ENCODE assay signal across 11 cellular contexts in the genomic region with DNA sequence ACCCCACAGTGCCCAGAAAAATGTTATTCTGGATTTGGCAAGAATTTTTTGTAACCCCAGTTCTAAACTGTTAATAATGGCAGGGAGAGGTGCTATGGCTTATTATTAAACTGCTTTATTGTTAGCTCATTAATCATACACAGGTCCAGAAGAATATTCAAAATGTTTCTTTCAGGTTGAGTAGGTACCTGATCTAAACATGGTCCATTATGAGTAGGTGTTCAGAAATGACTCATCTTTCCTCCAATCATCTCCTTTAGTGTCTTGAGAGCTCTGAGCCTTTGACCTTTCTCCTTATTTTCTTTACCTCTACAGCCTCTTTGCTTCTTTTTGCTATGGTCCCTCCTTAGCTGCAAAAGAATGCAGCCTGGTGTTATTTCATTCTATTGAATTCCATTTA.
A peak's percentile ranks its signal among the peaks of the same experiment; 100 is the strongest.
DNase-seq lines count a peak whose midpoint lies in the region; ATAC-seq and TF ChIP-seq lines count a peak whose summit lies in the region.
"Had no signal": no experiment of that assay in that cellular context is flagged by ENCODE, and none has a peak within 500 bp of the region (broad histone marks: within the 10 kb centered on the region; RNA-seq: fewer than 3 reads in every experiment).

No MANE protein-coding gene starts in this region.

- CTCF ChIA-PET in CD8-positive, alpha-beta memory T cell (lab: Charles Lee): no interaction called here

- H3K4me1 Mint-ChIP-seq in CD8-positive, alpha-beta memory T cell: no peaks in the 10 kb centered on the region
- H3K4me1 Mint-ChIP-seq: natural killer cell had no signal

- ATAC-seq in GM18907 (IDR thresholded peaks at IDR 0.05; ENCODE audit: unreplicated experiment): peak; percentile 98
- peak; percentile 98 for ATAC-seq in GM21723 (IDR thresholded peaks at IDR 0.05; ENCODE audit: unreplicated experiment)
- peak; percentile 98 for ATAC-seq in HG03139 (IDR thresholded peaks at IDR 0.05; ENCODE audit: unreplicated experiment)
- no peak for ATAC-seq in left lobe of liver
- ATAC-seq: natural killer cell had no signal

- H3K36me3 ChIP-seq in GM06990 (ENCODE audit: control insufficient read depth, insufficient read depth, low read length): no peaks in the 10 kb centered on the region
- no peaks in the 10 kb centered on the region for H3K36me3 ChIP-seq in CD8-positive, alpha-beta memory T cell (ENCODE audit: insufficient read depth, low read length)

- DNase-seq in GM06990 (ENCODE audit: extremely low read depth, insufficient read length) (peak; percentile 51), glomerular visceral epithelial cell (ENCODE audit: extremely low spot score) (no peak), HT-29 (ENCODE audit: low spot score) (no peak), left lobe of liver (ENCODE audit: low spot score) (no peak)
- DNase-seq in CD8-positive, alpha-beta memory T cell: no peak
- DNase-seq: natural killer cell, NCI-H1105 treated with DMSO at 0.1 percent for 48 hours had no signal

- POLR2A ChIA-PET in CD8-positive, alpha-beta memory T cell (lab: Charles Lee): no interaction called here

- no peaks in the 10 kb centered on the region for H3K27me3 ChIP-seq in GM06990 (replicated peaks; ENCODE audit: control insufficient read depth, insufficient read depth, low read length)
- H3K27me3 ChIP-seq in CD8-positive, alpha-beta memory T cell (ENCODE audit: insufficient read depth, low read length, poor library complexity, severe bottlenecking): no peaks in the 10 kb centered on the region

- no peak overlapping the region for H3K27ac Mint-ChIP-seq in CD8-positive, alpha-beta memory T cell
- H3K27ac Mint-ChIP-seq: natural killer cell had no signal

- TF ChIP-seq CTCF in GM06990 (IDR thresholded peaks at IDR 0.05; ENCODE audit: insufficient read depth, low read length, poor library complexity, severe bottlenecking): no peak

- no peaks in the 10 kb centered on the region for H3K9me3 ChIP-seq in CD8-positive, alpha-beta memory T cell (ENCODE audit: low read length)

- no peak overlapping the region for H3K4me3 Mint-ChIP-seq in CD8-positive, alpha-beta memory T cell
- H3K4me3 Mint-ChIP-seq: natural killer cell had no signal

- no peak overlapping the region for H3K4me3 ChIP-seq in GM06990 (replicated peaks; ENCODE audit: low read depth, low read length)
- H3K4me3 ChIP-seq in CD8-positive, alpha-beta memory T cell (ENCODE audit: low read length): no peak overlapping the region

- no peak overlapping the region for H3K27ac ChIP-seq in CD8-positive, alpha-beta memory T cell (ENCODE audit: low read depth, low read length)
- H3K27ac ChIP-seq: epithelial cell of prostate had no signal

- H3K36me3 Mint-ChIP-seq in CD8-positive, alpha-beta memory T cell: no peaks in the 10 kb centered on the region
- H3K36me3 Mint-ChIP-seq: natural killer cell had no signal

- H3K4me1 ChIP-seq in CD8-positive, alpha-beta memory T cell (ENCODE audit: insufficient read depth, low read length): no peaks in the 10 kb centered on the region

- peaks cover 0 to 4% (median 0%) of the 10 kb centered on the region in 5 donors for H3K9me3 Mint-ChIP-seq in CD8-positive, alpha-beta memory T cell

- no peaks in the 10 kb centered on the region for H3K27me3 Mint-ChIP-seq in CD8-positive, alpha-beta memory T cell
